Comparison of ENCODE assay signal across 13 cellular contexts in genomic region chr6:44057931-44058616, GRCh38.
DNase-seq lines count a peak whose midpoint lies in the region; ATAC-seq, FAIRE-seq and TF ChIP-seq lines count a peak whose summit lies in the region.
"Had no signal": no experiment of that assay in that cellular context is flagged by ENCODE, and none has a peak within 500 bp of the region (broad histone marks: within the 10 kb centered on the region; RNA-seq: fewer than 3 reads in every experiment).

No MANE protein-coding gene starts in this region.

- H4K20me1 ChIP-seq in GM23248 (ENCODE audit: insufficient read depth) (no peaks in the 10 kb centered on the region), astrocyte (ENCODE audit: insufficient read depth, low read length) (no peaks in the 10 kb centered on the region), hepatocyte (ENCODE audit: insufficient read depth, poor library complexity, severe bottlenecking) (no peaks in the 10 kb centered on the region), smooth muscle cell (ENCODE audit: low read depth) (no peaks in the 10 kb centered on the region)

- peak overlapping the region; percentile 70 for H3K4me3 Mint-ChIP-seq in astrocyte (ENCODE audit: unreplicated experiment)
- H3K4me3 Mint-ChIP-seq: activated naive CD8-positive, alpha-beta T cell treated with anti-CD3 and anti-CD28 coated beads for 36 hours; neural progenitor cell had no signal

- ATAC-seq in GM19328 (IDR thresholded peaks at IDR 0.05; ENCODE audit: unreplicated experiment), result no peak
- no peak for ATAC-seq in HG02885 (IDR thresholded peaks at IDR 0.05; ENCODE audit: poor library complexity, unreplicated experiment)

- TF ChIP-seq CTCF in astrocyte (IDR thresholded peaks at IDR 0.05; ENCODE audit: insufficient read depth, low read depth, low read length) (no peak), hepatocyte (IDR thresholded peaks at IDR 0.05; ENCODE audit: poor library complexity) (no peak), smooth muscle cell (IDR thresholded peaks at IDR 0.05; ENCODE audit: borderline replicate concordance, insufficient read depth, poor library complexity, severe bottlenecking) (no peak)

- no peaks in the 10 kb centered on the region for H3K9me3 ChIP-seq in GM23248 (ENCODE audit: low read depth)
- H3K9me3 ChIP-seq in astrocyte (ENCODE audit: insufficient read depth, low read depth, low read length), result no peaks in the 10 kb centered on the region
- no peaks in the 10 kb centered on the region for H3K9me3 ChIP-seq in hepatocyte (ENCODE audit: low read depth)
- H3K9me3 ChIP-seq in smooth muscle cell (replicated peaks; ENCODE audit: low read depth), result no peaks in the 10 kb centered on the region

- H3K9ac ChIP-seq in GM23248, result peak overlapping the region; percentile 57
- peak overlapping the region; percentile 83 for H3K9ac ChIP-seq in astrocyte (ENCODE audit: low read length)
- peak overlapping the region; percentile 73 for H3K9ac ChIP-seq in smooth muscle cell (ENCODE audit: low read depth)
- H3K9ac ChIP-seq: neural progenitor cell had no signal

- DNase-seq in GM23248, result peak; percentile 78
- DNase-seq in astrocyte (ENCODE audit: low read depth), result peak; percentile 69
- no peak for DNase-seq in hepatocyte (ENCODE audit: low spot score)
- DNase-seq in smooth muscle cell (lab: John Stamatoyannopoulos, UW; ENCODE audit: unreplicated experiment), result no peak
- DNase-seq in HEK293T (ENCODE audit: extremely low spot score), result no peak
- no peak for DNase-seq in NCI-H2196 treated with DMSO at 0.1 percent for 48 hours (lab: John Stamatoyannopoulos, UW; ENCODE audit: unreplicated experiment)
- DNase-seq: activated CD4-positive, CD25-positive, alpha-beta regulatory T cell treated with anti-CD3 and anti-CD28 coated beads, Interleukin-2, amount 50 U/mL, for 72 hours; DMS53; NCI-H1105 had no signal

- H3K27ac Mint-ChIP-seq in astrocyte (ENCODE audit: unreplicated experiment), result peak overlapping the region; percentile 59
- H3K27ac Mint-ChIP-seq: activated naive CD8-positive, alpha-beta T cell treated with anti-CD3 and anti-CD28 coated beads for 36 hours had no signal

- H3K36me3 Mint-ChIP-seq in astrocyte (ENCODE audit: low read depth, unreplicated experiment), result no peaks in the 10 kb centered on the region
- H3K36me3 Mint-ChIP-seq: neural progenitor cell had no signal

- peak overlapping the region; percentile 88 for H3K27ac ChIP-seq in GM23248
- peak overlapping the region; percentile 93 for H3K27ac ChIP-seq in astrocyte (ENCODE audit: low read depth, low read length)
- H3K27ac ChIP-seq in hepatocyte, result peak overlapping the region; percentile 82
- peak overlapping the region; percentile 96 for H3K27ac ChIP-seq in smooth muscle cell (ENCODE audit: low read depth)
- H3K27ac ChIP-seq: neural progenitor cell had no signal

- CTCF ChIA-PET in HEK293T (lab: Yijun Ruan, JAX), result interaction anchor here (0.6 kb wide), 1 partner anchor 565 kb away, joined by 4 read pairs; no protein-coding TSS in a partner anchor

- FAIRE-seq in astrocyte (lab: Jason Lieb, UNC), result no peak

- no peak overlapping the region for H3K4me3 ChIP-seq in GM23248
- H3K4me3 ChIP-seq in astrocyte (ENCODE audit: insufficient read depth, low read depth, low read length), result no peak overlapping the region
- H3K4me3 ChIP-seq in hepatocyte, result no peak overlapping the region
- H3K4me3 ChIP-seq in smooth muscle cell, result no peak overlapping the region
- H3K4me3 ChIP-seq: neural progenitor cell had no signal

- H3K79me2 ChIP-seq in GM23248 (ENCODE audit: insufficient read depth) (no peaks in the 10 kb centered on the region), astrocyte (ENCODE audit: insufficient read depth, low read length) (no peaks in the 10 kb centered on the region), hepatocyte (no peaks in the 10 kb centered on the region), smooth muscle cell (ENCODE audit: low read depth) (no peaks in the 10 kb centered on the region)

- H3K4me1 Mint-ChIP-seq in astrocyte (ENCODE audit: low read depth, unreplicated experiment), result peaks cover 48% of the 10 kb centered on the region

- no peaks in the 10 kb centered on the region for H3K27me3 Mint-ChIP-seq in astrocyte (ENCODE audit: low read depth, unreplicated experiment)

- no peak overlapping the region for H2AFZ ChIP-seq in GM23248
- no peak overlapping the region for H2AFZ ChIP-seq in astrocyte (ENCODE audit: low read depth, low read length)
- H2AFZ ChIP-seq in hepatocyte, result no peak overlapping the region
- no peak overlapping the region for H2AFZ ChIP-seq in smooth muscle cell (ENCODE audit: low read depth)
- H2AFZ ChIP-seq: neural progenitor cell had no signal

- POLR2A ChIA-PET in HEK293T (lab: Yijun Ruan, JAX), result interaction anchor here (1.0 to 1.8 kb wide), 2 partner anchors 67 to 287 kb away, joined by 3 to 5 read pairs; no protein-coding TSS in a partner anchor

- in situ Hi-C loops in GM23248 (cut with MboI), result no loop called here

- peaks cover 11% of the 10 kb centered on the region for H3K9me3 Mint-ChIP-seq in astrocyte (ENCODE audit: unreplicated experiment)
- H3K9me3 Mint-ChIP-seq: activated naive CD8-positive, alpha-beta T cell treated with anti-CD3 and anti-CD28 coated beads for 36 hours had no signal

- H3K4me1 ChIP-seq in GM23248 (ENCODE audit: insufficient read depth) (peaks cover 78% of the 10 kb centered on the region), astrocyte (ENCODE audit: insufficient read depth, low read length) (peaks cover 74% of the 10 kb centered on the region), hepatocyte (ENCODE audit: insufficient read depth) (peaks cover 25% of the 10 kb centered on the region), smooth muscle cell (ENCODE audit: low read depth) (peaks cover 4% of the 10 kb centered on the region)
- H3K4me1 ChIP-seq: neural progenitor cell had no signal

- peak overlapping the region; percentile 68 for H3K4me2 ChIP-seq in GM23248 (ENCODE audit: unreplicated experiment)
- peak overlapping the region; percentile 64 for H3K4me2 ChIP-seq in astrocyte (ENCODE audit: low read length)
- no peak overlapping the region for H3K4me2 ChIP-seq in hepatocyte
- H3K4me2 ChIP-seq in smooth muscle cell, result peak overlapping the region; percentile 55
- H3K4me2 ChIP-seq: neural progenitor cell had no signal

- H3K27me3 ChIP-seq in GM23248 (replicated peaks; ENCODE audit: insufficient read depth) (no peaks in the 10 kb centered on the region), astrocyte (ENCODE audit: insufficient read depth, low read length) (no peaks in the 10 kb centered on the region), hepatocyte (no peaks in the 10 kb centered on the region), smooth muscle cell (ENCODE audit: low read depth) (no peaks in the 10 kb centered on the region)
- H3K27me3 ChIP-seq: neural progenitor cell had no signal

- H3F3A ChIP-seq in GM23248 (ENCODE audit: insufficient read depth) (peaks cover 65% of the 10 kb centered on the region), smooth muscle cell (ENCODE audit: low read depth) (peaks cover 39% of the 10 kb centered on the region)

- 66 to 68% methylated on average over 10 of the region's 10 CpGs for WGBS in GM23248 (ENCODE audit: low coverage in 1 of 2, low lambda C conversion rate in 2 of 2, missing lambda C conversion rate in 2 of 2), 2 experiments
- WGBS in hepatocyte (ENCODE audit: low lambda C conversion rate, missing lambda C conversion rate), result 78% methylated on average over 10 of the region's 10 CpGs
- WGBS in smooth muscle cell (ENCODE audit: low lambda C conversion rate), result 68% methylated on average over 10 of the region's 10 CpGs

- H3K36me3 ChIP-seq in GM23248 (ENCODE audit: low read depth) (no peaks in the 10 kb centered on the region), astrocyte (ENCODE audit: insufficient read depth, low read length) (no peaks in the 10 kb centered on the region), hepatocyte (replicated peaks; ENCODE audit: insufficient read depth, low read depth) (no peaks in the 10 kb centered on the region), smooth muscle cell (ENCODE audit: low read depth) (no peaks in the 10 kb centered on the region)
- H3K36me3 ChIP-seq: neural progenitor cell had no signal

- no peaks in the 10 kb centered on the region for H3K9me2 ChIP-seq in GM23248 (ENCODE audit: insufficient read depth)
- no peaks in the 10 kb centered on the region for H3K9me2 ChIP-seq in hepatocyte (replicated peaks; ENCODE audit: insufficient read depth)

TF ChIP-seq in HEK293T, 16 proteins besides CTCF, POLR2A, EP300 and RAD21:
- TF ChIP-seq FOXA1 (IDR thresholded peaks at IDR 0.05), result no peak
- TF ChIP-seq ZNF384 (IDR thresholded peaks at IDR 0.05), result no peak
- TF ChIP-seq BHLHE40 (IDR thresholded peaks at IDR 0.05; ENCODE audit: borderline replicate concordance), result no peak
- TF ChIP-seq NFRKB (IDR thresholded peaks at IDR 0.05), result no peak

Comparison
In these comparisons a context has a peak if more than half of its experiments do, and no peak if none do; other contexts are left out.
1. DNase-seq: peak in GM23248 (single experiment) and astrocyte (single experiment); none in hepatocyte (single experiment), smooth muscle cell (single experiment), HEK293T (single experiment) and NCI-H2196 treated with DMSO at 0.1 percent for 48 hours (single experiment).
2. Peak in every context shown above with its lines, with median percentiles within 50 percentile points of each other: H3K27ac ChIP-seq and H3K9ac ChIP-seq.